Comparison of ENCODE assay signal across 1 cellular context in genomic region chr6:21824431-21825180, GRCh38.
TF ChIP-seq lines count a peak whose summit lies in the region.

No MANE protein-coding gene starts in this region.

TF ChIP-seq in WTC11, 78 proteins besides CTCF, POLR2A, EP300 and RAD21 (continued from another document):
- no peak for TF ChIP-seq ARID4B (CRISPR knock-in tag; IDR thresholded peaks at IDR 0.05; ENCODE audit: borderline replicate concordance)
- TF ChIP-seq ZNF512 (CRISPR knock-in tag; IDR thresholded peaks at IDR 0.05; ENCODE audit: borderline replicate concordance): no peak
- no peak for TF ChIP-seq ATF3 (CRISPR knock-in tag; conservative IDR thresholded peaks at IDR 0.05)
- no peak for TF ChIP-seq SOX15 (CRISPR knock-in tag; IDR thresholded peaks at IDR 0.05)
- TF ChIP-seq FOXP1 (CRISPR knock-in tag; IDR thresholded peaks at IDR 0.05; ENCODE audit: borderline replicate concordance): no peak
- no peak for TF ChIP-seq MXD4 (CRISPR knock-in tag; IDR thresholded peaks at IDR 0.05; ENCODE audit: borderline replicate concordance)
- no peak for TF ChIP-seq ZNF138 (CRISPR knock-in tag; conservative IDR thresholded peaks at IDR 0.05)
- no peak for TF ChIP-seq ATF6 (CRISPR knock-in tag; IDR thresholded peaks at IDR 0.05)
